ENCODE assay signal across 13 cellular contexts in genomic region chrX:13102636-13103035, GRCh38. TPM values are rescaled to one million over a fixed set of nuclear protein-coding genes. Genes with fewer than 3 reads are reported as not detected.
DNase-seq lines count a peak whose midpoint lies in the region; ATAC-seq, FAIRE-seq and TF ChIP-seq lines count a peak whose summit lies in the region.
"Had no signal": no experiment of that assay in that cellular context is flagged by ENCODE, and none has a peak within 500 bp of the region (broad histone marks: within the 10 kb centered on the region; RNA-seq: fewer than 3 reads in every experiment).

No MANE protein-coding gene starts in this region.

- peak overlapping the region; percentile 55 for H3K27ac Mint-ChIP-seq in T-helper 1 cell treated with Interleukin-12 subunit alpha and Interleukin-12 subunit beta and Interleukin-4 antibody, amounts not matched to agents 30 μg/mL and 1 μg/mL, for 36 hours
- H3K27ac Mint-ChIP-seq: activated T-cell treated with anti-CD3 and anti-CD28 coated beads, Interleukin-2, amount 50 U/mL, for 24 hours had no signal

- H3K27ac ChIP-seq in kidney (ENCODE audit: low read depth in 2 of 2, low read length in 2 of 2) (peak overlapping the region in 1 of 2 donors; percentile 53), tibial artery (peak overlapping the region; percentile 63 to 68), right lobe of liver (no peak overlapping the region)

- DNase-seq in T-helper 1 cell (no peak), amniotic epithelial cell (ENCODE audit: low read depth) (peak; percentile 63), kidney (no peak), tibial artery (no peak), right lobe of liver (no peak), UCSD-AML1 (lab: John Stamatoyannopoulos, UW; ENCODE audit: unreplicated experiment) (no peak)
- DNase-seq: activated CD4-positive, alpha-beta T cell treated with anti-CD3 and anti-CD28 coated beads for 1 hour; activated T-cell treated with anti-CD3 and anti-CD28 coated beads, Interleukin-2, amount 50 U/mL, for 24 hours; NCI-H2107 had no signal

- TF ChIP-seq CTCF in kidney (IDR thresholded peaks at IDR 0.05; ENCODE audit: borderline replicate concordance, extremely low read depth, insufficient read depth) (no peak), tibial artery (IDR thresholded peaks at IDR 0.05) (no peak), right lobe of liver (IDR thresholded peaks at IDR 0.05) (no peak)

- H3K4me3 Mint-ChIP-seq in T-helper 1 cell treated with Interleukin-12 subunit alpha and Interleukin-12 subunit beta and Interleukin-4 antibody, amounts not matched to agents 30 μg/mL and 1 μg/mL, for 36 hours, result peak overlapping the region; percentile 28
- H3K4me3 Mint-ChIP-seq: activated T-cell treated with anti-CD3 and anti-CD28 coated beads, Interleukin-2, amount 50 U/mL, for 24 hours had no signal

- no peaks in the 10 kb centered on the region for H3K9me3 ChIP-seq in kidney (ENCODE audit: control insufficient read depth in 1 of 2, low read length in 2 of 2)
- no peaks in the 10 kb centered on the region for H3K9me3 ChIP-seq in tibial artery
- no peaks in the 10 kb centered on the region for H3K9me3 ChIP-seq in right lobe of liver

- no peak for TF ChIP-seq POLR2A in right lobe of liver (IDR thresholded peaks at IDR 0.05)

- H3K36me3 Mint-ChIP-seq in T-helper 1 cell treated with Interleukin-12 subunit alpha and Interleukin-12 subunit beta and Interleukin-4 antibody, amounts not matched to agents 30 μg/mL and 1 μg/mL, for 36 hours (ENCODE audit: low read depth), result peaks cover 7% of the 10 kb centered on the region

- no peaks in the 10 kb centered on the region for H3K36me3 ChIP-seq in kidney (ENCODE audit: control insufficient read depth in 1 of 2, insufficient read depth in 2 of 2, low read length in 2 of 2)
- H3K36me3 ChIP-seq in tibial artery, result no peaks in the 10 kb centered on the region
- H3K36me3 ChIP-seq in right lobe of liver, result no peaks in the 10 kb centered on the region

- ATAC-seq in GM21825 (IDR thresholded peaks at IDR 0.05; ENCODE audit: unreplicated experiment) (no peak), right lobe of liver (no peak)

- peaks cover 11% of the 10 kb centered on the region for H3K9me3 Mint-ChIP-seq in T-helper 1 cell treated with Interleukin-12 subunit alpha and Interleukin-12 subunit beta and Interleukin-4 antibody, amounts not matched to agents 30 μg/mL and 1 μg/mL, for 36 hours
- H3K9me3 Mint-ChIP-seq: activated T-cell treated with anti-CD3 and anti-CD28 coated beads, Interleukin-2, amount 50 U/mL, for 24 hours had no signal

- H3K27me3 ChIP-seq in tibial artery (no peaks in the 10 kb centered on the region), right lobe of liver (no peaks in the 10 kb centered on the region)

- peaks cover 43% of the 10 kb centered on the region for H3K4me1 Mint-ChIP-seq in T-helper 1 cell treated with Interleukin-12 subunit alpha and Interleukin-12 subunit beta and Interleukin-4 antibody, amounts not matched to agents 30 μg/mL and 1 μg/mL, for 36 hours (ENCODE audit: low read depth)

- peak; percentile 11 for FAIRE-seq in kidney (lab: Jason Lieb, UNC)

- H3K9ac ChIP-seq in kidney (ENCODE audit: low read length in 2 of 2), result no peak overlapping the region

- H3K4me1 ChIP-seq in kidney (ENCODE audit: control insufficient read depth in 1 of 2, insufficient read depth in 1 of 2, low read depth in 1 of 2, low read length in 2 of 2), result peaks cover 0 to 5% of the 10 kb centered on the region in 2 donors
- peaks cover 0 to 46% (median 7%) of the 10 kb centered on the region in 4 donors for H3K4me1 ChIP-seq in tibial artery
- H3K4me1 ChIP-seq in right lobe of liver, result peaks cover 0 to 26% (median 0%) of the 10 kb centered on the region in 4 donors

- H3K4me3 ChIP-seq in kidney (ENCODE audit: low read length in 2 of 2) (no peak overlapping the region), tibial artery (no peak overlapping the region), right lobe of liver (no peak overlapping the region)

- intact Hi-C loops in kidney (cut with DNase I), result no loop called here
- intact Hi-C loops in tibial artery (cut with DNase I; ENCODE audit: low total_unique reads), result no loop called here
- intact Hi-C loops in right lobe of liver (cut with DNase I), result no loop called here

- no peaks in the 10 kb centered on the region for H3K27me3 Mint-ChIP-seq in T-helper 1 cell treated with Interleukin-12 subunit alpha and Interleukin-12 subunit beta and Interleukin-4 antibody, amounts not matched to agents 30 μg/mL and 1 μg/mL, for 36 hours (ENCODE audit: low read depth)

RNA-seq across cellular contexts. Expression of gene FAM9C, which starts 58.2 kb away (rescaled TPM):
- not detected for total RNA-seq in kidney
- polyA plus RNA-seq in kidney (ENCODE audit: insufficient read depth, low read depth, low replicate concordance), result not detected
- total RNA-seq in right lobe of liver, result not detected
- total RNA-seq: epithelial cell of proximal tubule, mononuclear cell had no signal

Comparison
In these comparisons a context has a peak if more than half of its experiments do, and no peak if none do; other contexts are left out.
1. H3K27ac ChIP-seq: peak in tibial artery (2 of 2); none in right lobe of liver (0 of 3).